In genomic region chr17:65332779-65333178, GRCh38 we compare ENCODE assay signal across 24 cellular contexts.
"Had no signal": no experiment of that assay in that cellular context is flagged by ENCODE, and none has a peak within 500 bp of the region (broad histone marks: within the 10 kb centered on the region; RNA-seq: fewer than 3 reads in every experiment).

No MANE protein-coding gene starts in this region.

- H3K9me3 Mint-ChIP-seq: activated CD4-positive, alpha-beta memory T cell treated with anti-CD3 and anti-CD28 coated beads for 36 hours had no signal

- H3K36me3 Mint-ChIP-seq: activated CD4-positive, alpha-beta memory T cell treated with anti-CD3 and anti-CD28 coated beads for 36 hours had no signal

- H3K4me3 Mint-ChIP-seq: activated CD4-positive, alpha-beta memory T cell treated with anti-CD3 and anti-CD28 coated beads for 36 hours; activated CD4-positive, alpha-beta T cell treated with anti-CD3 and anti-CD28 coated beads, Interleukin-2, amount 10 ng/mL, durations not matched to agents 7 days and 5 days; activated T-cell treated with anti-CD3 and anti-CD28 coated beads, Interleukin-2, amount 50 U/mL, for 72 hours; T-helper 17 cell; WTC11 had no signal

- H3K27me3 ChIP-seq: breast epithelium, SJSA1 had no signal

- DNase-seq: activated CD4-positive, alpha-beta memory T cell treated with anti-CD3 and anti-CD28 coated beads for 36 hours; activated CD4-positive, alpha-beta T cell treated with anti-CD3 and anti-CD28 coated beads, Interleukin-2, amount 10 ng/mL, durations not matched to agents 7 days and 5 days; activated CD4-positive, CD25-positive, alpha-beta regulatory T cell treated with anti-CD3 and anti-CD28 coated beads, Interleukin-2, amount 50 U/mL, for 72 hours; activated CD8-positive, alpha-beta memory T cell treated with anti-CD3 and anti-CD28 coated beads for 24 hours; activated effector memory CD4-positive, alpha-beta T cell treated with Interleukin-2 at 50 U/mL for 16 hours; activated naive CD4-positive, alpha-beta T cell; activated T-cell treated with anti-CD3 and anti-CD28 coated beads, Interleukin-2, amount 50 U/mL, for 72 hours; anterior cingulate cortex; caudate nucleus; Karpas-422; NCI-H1105 treated with DMSO at 0.1 percent for 48 hours; NCI-H1436 treated with DMSO at 0.1 percent for 48 hours; NCI-H187; NCI-H2081; NCI-H446; NCI-H524; SHP77; T-helper 17 cell; T-helper 9 cell had no signal

- H3K27ac Mint-ChIP-seq: activated CD4-positive, alpha-beta memory T cell treated with anti-CD3 and anti-CD28 coated beads for 36 hours; activated CD4-positive, alpha-beta T cell treated with anti-CD3 and anti-CD28 coated beads, Interleukin-2, amount 10 ng/mL, durations not matched to agents 7 days and 5 days; activated naive CD4-positive, alpha-beta T cell treated with anti-CD3 and anti-CD28 coated beads, Interleukin-2, amount 50 U/mL, for 72 hours; activated T-cell treated with anti-CD3 and anti-CD28 coated beads, Interleukin-2, amount 50 U/mL, for 72 hours; T-helper 17 cell; WTC11 had no signal

- H3K36me3 ChIP-seq: breast epithelium, SJSA1 had no signal

- H3K9me3 ChIP-seq: breast epithelium, SJSA1 had no signal

- H3K4me1 Mint-ChIP-seq: activated CD4-positive, alpha-beta T cell treated with anti-CD3 and anti-CD28 coated beads, Interleukin-2, amount 10 ng/mL, durations not matched to agents 7 days and 5 days had no signal

- ATAC-seq: activated T-cell treated with anti-CD3 and anti-CD28 coated beads, Interleukin-2, amount 50 U/mL, for 72 hours; T-helper 17 cell had no signal

- H3K27ac ChIP-seq: breast epithelium, SJSA1 had no signal

- H3K4me3 ChIP-seq: breast epithelium, SJSA1 had no signal

- H3K4me1 ChIP-seq: breast epithelium, SJSA1 had no signal

- FAIRE-seq: RCC 7860 had no signal
